In genomic region chr10:49457686-49458085, GRCh38 we compare ENCODE assay signal across 19 cellular contexts.
DNase-seq lines count a peak whose midpoint lies in the region; ATAC-seq and TF ChIP-seq lines count a peak whose summit lies in the region.
"Had no signal": no experiment of that assay in that cellular context is flagged by ENCODE, and none has a peak within 500 bp of the region (broad histone marks: within the 10 kb centered on the region; RNA-seq: fewer than 3 reads in every experiment).

No MANE protein-coding gene starts in this region.

- H3K4me3 ChIP-seq in AG10803 (ENCODE audit: low read length) (no peak overlapping the region), hepatocyte (no peak overlapping the region)
- H3K4me3 ChIP-seq: BLaER1 had no signal

- H3K36me3 Mint-ChIP-seq in chondrocyte (ENCODE audit: low read depth) = peaks cover 53% of the 10 kb centered on the region
- peaks cover 36% of the 10 kb centered on the region for H3K36me3 Mint-ChIP-seq in effector memory CD8-positive, alpha-beta T cell (ENCODE audit: insufficient read depth)

- no peaks in the 10 kb centered on the region for H3K27me3 Mint-ChIP-seq in chondrocyte (ENCODE audit: low read depth)
- no peaks in the 10 kb centered on the region for H3K27me3 Mint-ChIP-seq in effector memory CD8-positive, alpha-beta T cell

- H4K20me1 ChIP-seq in hepatocyte (ENCODE audit: insufficient read depth, poor library complexity, severe bottlenecking) = no peaks in the 10 kb centered on the region
- H4K20me1 ChIP-seq: BLaER1 had no signal

- no peak overlapping the region for H3K27ac ChIP-seq in hepatocyte
- H3K27ac ChIP-seq: BLaER1, HL-60, KMS-11 had no signal

- H3K36me3 ChIP-seq in hepatocyte (replicated peaks; ENCODE audit: insufficient read depth, low read depth) = no peaks in the 10 kb centered on the region

- DNase-seq in AG10803 (ENCODE audit: low read depth) (peak; percentile 13), M059J (ENCODE audit: low read depth) (peak; percentile 6), chondrocyte (ENCODE audit: low spot score) (no peak), hepatocyte (ENCODE audit: low spot score) (peak; percentile 28), HPDE6-E6E7 (ENCODE audit: extremely low spot score) (no peak), HUDEP-2 (lab: John Stamatoyannopoulos, UW; ENCODE audit: unreplicated experiment in 76 of 76) (no peak)
- DNase-seq in effector memory CD8-positive, alpha-beta T cell = no peak
- DNase-seq: CD8-positive, alpha-beta T cell; H7; NCI-H1048; NCI-H146; NCI-H2081; NCI-H510A treated with DMSO at 0.1 percent for 48 hours; SK-N-SH had no signal

- WGBS in hepatocyte (ENCODE audit: low lambda C conversion rate, missing lambda C conversion rate) = 77% methylated on average over 8 of the region's 8 CpGs

- no peak overlapping the region for H2AFZ ChIP-seq in hepatocyte

- no peaks in the 10 kb centered on the region for H3K9me2 ChIP-seq in hepatocyte (replicated peaks; ENCODE audit: insufficient read depth)
- H3K9me2 ChIP-seq: SK-N-SH had no signal

- H3K4me3 Mint-ChIP-seq in chondrocyte (ENCODE audit: unreplicated experiment) = no peak overlapping the region
- no peak overlapping the region for H3K4me3 Mint-ChIP-seq in effector memory CD8-positive, alpha-beta T cell
- H3K4me3 Mint-ChIP-seq: CD8-positive, alpha-beta T cell had no signal

- H3K4me1 Mint-ChIP-seq in chondrocyte (ENCODE audit: low read depth) = no peaks in the 10 kb centered on the region
- H3K4me1 Mint-ChIP-seq in effector memory CD8-positive, alpha-beta T cell (ENCODE audit: low read depth in 2 of 2) = peaks cover 0 to 3% of the 10 kb centered on the region in 2 donors

- H3K27ac Mint-ChIP-seq in chondrocyte (ENCODE audit: unreplicated experiment) = peak overlapping the region; percentile 8
- no peak overlapping the region for H3K27ac Mint-ChIP-seq in effector memory CD8-positive, alpha-beta T cell
- H3K27ac Mint-ChIP-seq: CD8-positive, alpha-beta T cell had no signal

- ATAC-seq in effector memory CD8-positive, alpha-beta T cell (replicated peaks) = no peak
- no peak for ATAC-seq in GM18870 (IDR thresholded peaks at IDR 0.05; ENCODE audit: unreplicated experiment)
- ATAC-seq: CD8-positive, alpha-beta T cell; Right ventricle myocardium inferior had no signal

- H3K4me2 ChIP-seq in hepatocyte = no peak overlapping the region
- H3K4me2 ChIP-seq: BLaER1, KMS-11, SK-N-SH had no signal

- H3K9me3 ChIP-seq in hepatocyte (ENCODE audit: low read depth) = peaks cover 19% of the 10 kb centered on the region

- no peaks in the 10 kb centered on the region for H3K4me1 ChIP-seq in hepatocyte (ENCODE audit: insufficient read depth)
- H3K4me1 ChIP-seq: BLaER1 had no signal

- peaks cover 15% of the 10 kb centered on the region for H3K9me3 Mint-ChIP-seq in chondrocyte (ENCODE audit: low read depth)
- H3K9me3 Mint-ChIP-seq in effector memory CD8-positive, alpha-beta T cell = peaks cover 4 to 24% of the 10 kb centered on the region in 2 donors

- H3K27me3 ChIP-seq in hepatocyte = no peaks in the 10 kb centered on the region
- H3K27me3 ChIP-seq: BLaER1 had no signal

- TF ChIP-seq CTCF in AG10803 (conservative IDR thresholded peaks at IDR 0.05; ENCODE audit: low read length) (no peak), chondrocyte (IDR thresholded peaks at IDR 0.05) (no peak), hepatocyte (IDR thresholded peaks at IDR 0.05; ENCODE audit: poor library complexity) (no peak)

- no peaks in the 10 kb centered on the region for H3K79me2 ChIP-seq in hepatocyte

Comparison
In these comparisons a context has a peak if more than half of its experiments do, and no peak if none do; other contexts are left out.
1. DNase-seq: peak in AG10803 (single experiment), M059J (single experiment) and hepatocyte (single experiment); none in chondrocyte (single experiment), effector memory CD8-positive, alpha-beta T cell (0 of 3), HPDE6-E6E7 (single experiment) and HUDEP-2 (0 of 76).